Comparison of ENCODE assay signal across 28 cellular contexts in genomic region chr3:9345041-9345440, GRCh38.
"Had no signal": no experiment of that assay in that cellular context is flagged by ENCODE, and none has a peak within 500 bp of the region (broad histone marks: within the 10 kb centered on the region; RNA-seq: fewer than 3 reads in every experiment).

No MANE protein-coding gene starts in this region.

- H3K27ac ChIP-seq: brain microvascular endothelial cell, epithelial cell of prostate, esophagus squamous epithelium, gastroesophageal sphincter, heart right ventricle, WERI-Rb-1 had no signal

- H3K27me3 ChIP-seq: brain microvascular endothelial cell, esophagus squamous epithelium, gastroesophageal sphincter, heart right ventricle had no signal

- DNase-seq: activated B cell treated with CpG ODN at 0.5 μM for 24 hours; activated CD4-positive, alpha-beta T cell treated with anti-CD3 and anti-CD28 coated beads for 48 hours; activated CD4-positive, alpha-beta T cell treated with anti-CD3 and anti-CD28 coated beads, Interleukin-2, amount 50 U/mL, for 1 hour; activated CD4-positive, alpha-beta T cell treated with anti-CD3 and anti-CD28 coated beads, Interleukin-2, amount 50 U/mL, for 48 hours; activated CD8-positive, alpha-beta memory T cell treated with anti-CD3 and anti-CD28 coated beads for 24 hours; activated CD8-positive, alpha-beta T cell treated with anti-CD3 and anti-CD28 coated beads for 36 hours; activated effector memory CD4-positive, alpha-beta T cell treated with Interleukin-2 at 50 U/mL for 16 hours; activated gamma-delta T cell treated with Interleukin-2 at 50 U/mL for 16 hours; activated naive CD4-positive, alpha-beta T cell treated with anti-CD3 and anti-CD28 coated beads, Interleukin-2, amount 50 U/mL, for 16 hours; activated naive CD4-positive, alpha-beta T cell treated with Interleukin-2 at 50 U/mL for 16 hours; activated T-cell treated with anti-CD3 and anti-CD28 coated beads, Interleukin-2, amount 50 U/mL, for 4 hours; amniotic stem cell; anterior cingulate cortex; brain microvascular endothelial cell; caudate nucleus; cortex of kidney; dermis blood vessel endothelial cell; effector CD4-positive, alpha-beta T cell; effector memory CD8-positive, alpha-beta T cell; esophagus squamous epithelium; foreskin melanocyte; heart right ventricle; T-helper 2 cell; WERI-Rb-1 had no signal

- H3K9me3 ChIP-seq: esophagus squamous epithelium, gastroesophageal sphincter, heart right ventricle had no signal

- H3K36me3 ChIP-seq: brain microvascular endothelial cell, esophagus squamous epithelium, WERI-Rb-1 had no signal

- ATAC-seq: activated CD4-positive, CD25-positive, alpha-beta regulatory T cell treated with anti-CD3 and anti-CD28 coated beads, Interleukin-2, amount 50 U/mL, for 24 hours; activated CD8-positive, alpha-beta T cell treated with anti-CD3 and anti-CD28 coated beads for 36 hours; activated T-cell treated with anti-CD3 and anti-CD28 coated beads, Interleukin-2, amount 50 U/mL, for 4 hours; activated T-helper 17 cell treated with anti-CD3 and anti-CD28 coated beads, Interleukin-2, amount 50 U/mL, for 72 hours; effector memory CD8-positive, alpha-beta T cell; gastroesophageal sphincter; heart right ventricle had no signal

- H3K4me1 ChIP-seq: heart right ventricle had no signal

- H3K4me3 ChIP-seq: esophagus squamous epithelium, gastroesophageal sphincter, heart right ventricle had no signal
